In genomic region chr16:12819126-12820117, GRCh38 we compare ENCODE assay signal across 8 cellular contexts. TPM values are rescaled to one million over a fixed set of nuclear protein-coding genes. Genes with fewer than 3 reads are reported as not detected.
A peak's percentile ranks its signal among the peaks of the same experiment; 100 is the strongest.
DNase-seq lines count a peak whose midpoint lies in the region; ATAC-seq and TF ChIP-seq lines count a peak whose summit lies in the region.

No MANE protein-coding gene starts in this region.

- H3K4me3 Mint-ChIP-seq in chondrocyte (ENCODE audit: unreplicated experiment): no peak overlapping the region

- H3K4me1 Mint-ChIP-seq in chondrocyte (ENCODE audit: low read depth): no peaks in the 10 kb centered on the region

- no peak overlapping the region for H3K27ac Mint-ChIP-seq in chondrocyte (ENCODE audit: unreplicated experiment)

- no peak overlapping the region for H3K4me3 ChIP-seq in GM12865 (ENCODE audit: low read depth, low read length)
- H3K4me3 ChIP-seq in liver (ENCODE audit: low read depth in 1 of 3, low read length in 3 of 3): no peak overlapping the region

- H3K27me3 Mint-ChIP-seq in chondrocyte (ENCODE audit: low read depth): peaks cover 28% of the 10 kb centered on the region

- DNase-seq in GM12865 (ENCODE audit: low read depth) (peak; percentile 79), NCI-H1694 treated with DMSO at 0.1 percent for 48 hours (lab: John Stamatoyannopoulos, UW) (peak; percentile 28), chondrocyte (ENCODE audit: low spot score) (no peak)
- peak; percentile 63 for DNase-seq in activated CD4-positive, alpha-beta T cell treated with anti-CD3 and anti-CD28 coated beads for 1 hour
- DNase-seq in stimulated activated CD8-positive, alpha-beta memory T cell treated with anti-CD3 and anti-CD28 coated beads, Interleukin-15, amount 100 ng/mL, for 1 hour (ENCODE audit: low read depth): peak; percentile 55

- H3K9me3 Mint-ChIP-seq in chondrocyte (ENCODE audit: low read depth): no peaks in the 10 kb centered on the region

- no peak overlapping the region for H3K9ac ChIP-seq in liver (ENCODE audit: low read depth in 1 of 2, low read length in 2 of 2)

- no peaks in the 10 kb centered on the region for H3K36me3 ChIP-seq in liver (ENCODE audit: control insufficient read depth in 4 of 4, insufficient read depth in 3 of 4, low read depth in 1 of 4, low read length in 3 of 4)

- H3K36me3 Mint-ChIP-seq in chondrocyte (ENCODE audit: low read depth): no peaks in the 10 kb centered on the region

- TF ChIP-seq RAD21 in liver (IDR thresholded peaks at IDR 0.05): peak; percentile 95 to 96

- no peak for ATAC-seq in HG03565 (IDR thresholded peaks at IDR 0.05; ENCODE audit: unreplicated experiment)
- ATAC-seq in HG03095 (IDR thresholded peaks at IDR 0.05; ENCODE audit: unreplicated experiment): no peak

- H3K9me3 ChIP-seq in liver (ENCODE audit: control insufficient read depth in 4 of 4, low read length in 3 of 4): no peaks in the 10 kb centered on the region

- H3K27ac ChIP-seq in liver (ENCODE audit: low read depth in 1 of 2, low read length in 2 of 2): no peak overlapping the region

- no peaks in the 10 kb centered on the region for H3K27me3 ChIP-seq in liver (ENCODE audit: control insufficient read depth in 4 of 4, insufficient read depth in 4 of 4, low read length in 3 of 4)

- 60% methylated on average over 18 of the region's 18 CpGs for WGBS in liver

- no peaks in the 10 kb centered on the region for H3K4me1 ChIP-seq in liver (ENCODE audit: control insufficient read depth in 4 of 4, insufficient read depth in 4 of 4, low read length in 3 of 4)

- peak; percentile 88 for TF ChIP-seq CTCF in GM12865 (IDR thresholded peaks at IDR 0.05; ENCODE audit: insufficient read depth, low read depth, low read length, missing control alignments)
- peak; percentile 89 for TF ChIP-seq CTCF in chondrocyte (IDR thresholded peaks at IDR 0.05)
- TF ChIP-seq CTCF in liver (IDR thresholded peaks at IDR 0.05; ENCODE audit: low read depth, low read length, missing input control): peak; percentile 91

TF ChIP-seq in liver, 16 proteins besides CTCF, POLR2A, EP300 and RAD21:
- TF ChIP-seq HNF4A (conservative IDR thresholded peaks at IDR 0.05) (peak; percentile 38 to 44), FOXA2 (IDR thresholded peaks at IDR 0.05) (peak; percentile 62), ATF3 (IDR thresholded peaks at IDR 0.05) (no peak), RXRA (IDR thresholded peaks at IDR 0.05) (peak in 1 of 2 donors; percentile 21)

RNA-seq across cellular contexts. Expression of gene CPPED1, which starts 15.7 kb away (rescaled TPM):
- 15.3 to 18.6 TPM (median 18.1 TPM) in 3 replicates for total RNA-seq in chondrocyte
- 10 to 100 TPM; 19.4 to 26.6 TPM for total RNA-seq in liver
- 10 to 100 TPM; 10.4 to 29.1 TPM for polyA plus RNA-seq in liver
